In the genomic region with DNA sequence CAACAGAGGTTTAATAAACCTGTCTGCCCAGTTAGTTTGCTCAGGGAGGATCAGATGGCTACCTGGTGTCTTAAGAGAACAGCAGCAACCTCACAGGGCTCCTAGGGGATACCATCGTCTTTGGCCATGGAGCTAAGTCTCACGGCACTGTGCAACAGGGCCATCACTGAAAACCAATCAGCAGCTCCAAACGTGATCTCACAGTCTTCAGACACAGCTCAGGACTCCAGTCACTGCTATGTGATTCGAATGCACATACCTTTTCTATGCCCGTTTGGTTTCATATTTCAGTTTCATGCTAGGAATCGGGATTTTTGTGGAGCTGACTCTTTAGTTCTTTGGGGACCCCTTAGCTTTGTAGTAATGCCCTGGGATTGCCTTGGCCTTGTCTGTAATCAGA, we compare ENCODE assay signal across 23 cellular contexts.
DNase-seq lines count a peak whose midpoint lies in the region; ATAC-seq, FAIRE-seq and TF ChIP-seq lines count a peak whose summit lies in the region.
"Had no signal": no experiment of that assay in that cellular context is flagged by ENCODE, and none has a peak within 500 bp of the region (broad histone marks: within the 10 kb centered on the region; RNA-seq: fewer than 3 reads in every experiment).

No MANE protein-coding gene starts in this region.

- H3K9me3 ChIP-seq in HepG2 (ENCODE audit: low read length) (no peaks in the 10 kb centered on the region), right lobe of liver (no peaks in the 10 kb centered on the region)
- H3K9me3 ChIP-seq: A549 had no signal

- H3K27ac Mint-ChIP-seq in nephron (peak overlapping the region; percentile 36 to 78 (median 49)), type B pancreatic cell (peak overlapping the region; percentile 77)

- TF ChIP-seq POLR2A in HepG2 (IDR thresholded peaks at IDR 0.05; ENCODE audit: insufficient read depth in 1 of 2, low read depth in 2 of 2, low read length in 2 of 2) (no peak), right lobe of liver (IDR thresholded peaks at IDR 0.05) (no peak)

- H2AFZ ChIP-seq in HepG2 (ENCODE audit: low read length), result no peak overlapping the region
- H2AFZ ChIP-seq: GM23248 had no signal

- in situ Hi-C loops in HepG2 (cut with HindIII; ENCODE audit: extremely low pct_ligation_motif_present, low pct_unique_long_range_greater_than_20kb) (no loop called here), ACHN (cut with HindIII; ENCODE audit: low pct_ligation_motif_present, low pct_unique_long_range_greater_than_20kb, low sequenced_read_pairs) (no loop called here)

- BruUV-seq in HepG2 (replicated peaks; lab: Mats Ljungman, UMichigan), result no TSS peak

- H3K9me3 Mint-ChIP-seq in nephron (no peaks in the 10 kb centered on the region), type B pancreatic cell (no peaks in the 10 kb centered on the region)

- no peak for TF ChIP-seq EP300 in HepG2 (IDR thresholded peaks at IDR 0.05; ENCODE audit: low read depth in 2 of 2, low read length in 2 of 2)
- TF ChIP-seq EP300 in HepG2 (CRISPR knock-in tag; IDR thresholded peaks at IDR 0.05; ENCODE audit: borderline replicate concordance), result no peak

- H3K4me1 Mint-ChIP-seq in nephron (peaks cover 52% of the 10 kb centered on the region), type B pancreatic cell (ENCODE audit: unreplicated experiment) (peaks cover 64% of the 10 kb centered on the region)
- H3K4me1 Mint-ChIP-seq: IgD-negative memory B cell had no signal

- H3K4me1 ChIP-seq in HepG2 (ENCODE audit: insufficient read depth, low read length) (peaks cover 8% of the 10 kb centered on the region), right lobe of liver (no peaks in the 10 kb centered on the region)
- H3K4me1 ChIP-seq: A549 had no signal

- TF ChIP-seq RAD21 in HepG2 (CRISPR knock-in tag; IDR thresholded peaks at IDR 0.05), result no peak

- H4K20me1 ChIP-seq in HepG2 (ENCODE audit: insufficient read depth, low read length), result no peaks in the 10 kb centered on the region

- no peaks in the 10 kb centered on the region for H3K27me3 Mint-ChIP-seq in nephron (ENCODE audit: low read depth)
- no peaks in the 10 kb centered on the region for H3K27me3 Mint-ChIP-seq in type B pancreatic cell
- H3K27me3 Mint-ChIP-seq: IgD-negative memory B cell had no signal

- TF ChIP-seq CTCF in HepG2 (CRISPR knock-in tag; IDR thresholded peaks at IDR 0.05) (no peak), right lobe of liver (IDR thresholded peaks at IDR 0.05) (no peak), nephron (IDR thresholded peaks at IDR 0.05; ENCODE audit: unreplicated experiment in 3 of 3) (no peak), type B pancreatic cell (conservative IDR thresholded peaks at IDR 0.05) (no peak)

- H3K27me3 ChIP-seq in HepG2 (ENCODE audit: control insufficient read depth in 1 of 2, insufficient read depth in 2 of 2, low read length in 2 of 2) (no peaks in the 10 kb centered on the region), right lobe of liver (no peaks in the 10 kb centered on the region)

- H3K4me2 ChIP-seq in HepG2 (ENCODE audit: low read depth, low read length), result no peak overlapping the region
- H3K4me2 ChIP-seq: A549 had no signal

- POLR2A ChIA-PET in HepG2 (lab: Yijun Ruan, JAX), result no interaction called here

- H3K36me3 ChIP-seq in HepG2 (replicated peaks in 1 of 2; ENCODE audit: control insufficient read depth in 1 of 2, insufficient read depth in 2 of 2, low read length in 2 of 2), result no peaks in the 10 kb centered on the region
- H3K36me3 ChIP-seq in right lobe of liver, result no peaks in the 10 kb centered on the region

- no peak overlapping the region for H3K9ac ChIP-seq in HepG2 (ENCODE audit: insufficient read depth, low read depth, low read length)
- H3K9ac ChIP-seq: GM23248 had no signal

- H3K79me2 ChIP-seq in HepG2 (ENCODE audit: insufficient read depth, low read length), result no peaks in the 10 kb centered on the region

- no peak for DNase-seq in HepG2 (ENCODE audit: low spot score)
- no peak for DNase-seq in right lobe of liver
- DNase-seq in fibroblast of peridontal ligament (ENCODE audit: extremely low read depth), result peak; percentile 41
- DNase-seq in type B pancreatic cell (ENCODE audit: extremely low spot score, unreplicated experiment), result no peak
- DNase-seq in ACHN, result no peak
- no peak for DNase-seq in DMS153 treated with DMSO at 0.1 percent for 48 hours (lab: John Stamatoyannopoulos, UW; ENCODE audit: unreplicated experiment)
- DNase-seq: GF-D8, GM23248, Kasumi-1, NCI-H1105, NCI-H1694 treated with DMSO at 0.1 percent for 48 hours, NCI-H2107, NCI-H226, NCI-H524 treated with DMSO at 0.1 percent for 48 hours, SHP77 treated with DMSO at 0.1 percent for 48 hours had no signal

- WGBS in HepG2 (ENCODE audit: low lambda C conversion rate), result 0% methylated on average over 4 of the region's 6 CpGs
- WGBS in right lobe of liver (ENCODE audit: insufficient coverage, low coverage, low lambda C conversion rate, missing lambda C conversion rate), result 37% methylated on average over 5 of the region's 6 CpGs

- FAIRE-seq in HepG2 (lab: Jason Lieb, UNC), result no peak
- FAIRE-seq: A549, GM12891, GM18507, RCC 7860 had no signal

- no peak for ATAC-seq in HepG2
- no peak for ATAC-seq in right lobe of liver
- ATAC-seq in HG03354 (IDR thresholded peaks at IDR 0.05; ENCODE audit: poor library complexity, severe bottlenecking, unreplicated experiment), result no peak
- ATAC-seq: A549 had no signal

- H3K36me3 Mint-ChIP-seq in nephron (ENCODE audit: low read depth), result no peaks in the 10 kb centered on the region
- no peaks in the 10 kb centered on the region for H3K36me3 Mint-ChIP-seq in type B pancreatic cell
- H3K36me3 Mint-ChIP-seq: IgD-negative memory B cell had no signal

- intact Hi-C loops in HepG2 (cut with micrococcal nuclease; ENCODE audit: unreplicated experiment) (no loop called here), right lobe of liver (cut with DNase I) (no loop called here)

- CTCF ChIA-PET in HepG2 (lab: Yijun Ruan, JAX; ENCODE audit: low intra/inter-chr PET ratio, low total read pairs), result no interaction called here

- H3K27ac ChIP-seq in HepG2 (ENCODE audit: extremely low read length, insufficient read depth, low read length) (no peak overlapping the region), right lobe of liver (no peak overlapping the region)
- H3K27ac ChIP-seq: A549, C4-2B, GM23248 had no signal

- H3K4me3 ChIP-seq in HepG2 (replicated peaks in 1 of 3; ENCODE audit: insufficient read depth in 1 of 3, low read depth in 2 of 3, low read length in 3 of 3) (no peak overlapping the region), right lobe of liver (no peak overlapping the region)
- H3K4me3 ChIP-seq: A549, GM23248 had no signal

- no peak overlapping the region for H3K4me3 Mint-ChIP-seq in nephron
- peak overlapping the region; percentile 44 for H3K4me3 Mint-ChIP-seq in type B pancreatic cell
- H3K4me3 Mint-ChIP-seq: IgD-negative memory B cell had no signal

TF ChIP-seq in HepG2, 621 proteins besides CTCF, POLR2A, EP300 and RAD21:
- TF ChIP-seq CEBPB (IDR thresholded peaks at IDR 0.05; ENCODE audit: borderline replicate concordance, low read depth, low read length), result 0 out of 2 replicates have a peak, but pooled peaks have one; percentile 10
- TF ChIP-seq ZNF138 (CRISPR knock-in tag; IDR thresholded peaks at IDR 0.05; ENCODE audit: low read depth), result no peak
